In genomic region chr2:24926220-24926601, GRCh38 we compare ENCODE assay signal across 12 cellular contexts. TPM values are rescaled to one million over a fixed set of nuclear protein-coding genes. Genes with fewer than 3 reads are reported as not detected.
DNase-seq lines count a peak whose midpoint lies in the region; ATAC-seq and TF ChIP-seq lines count a peak whose summit lies in the region.
"Had no signal": no experiment of that assay in that cellular context is flagged by ENCODE, and none has a peak within 500 bp of the region (broad histone marks: within the 10 kb centered on the region; RNA-seq: fewer than 3 reads in every experiment).

No MANE protein-coding gene starts in this region.

- no peak for ATAC-seq in stimulated activated naive CD8-positive, alpha-beta T cell treated with anti-CD3 and anti-CD28 coated beads, Interleukin-15, Interleukin-2, amounts not matched to agents 100 U/mL and 50 U/mL, for 24 hours
- peak; percentile 7 for ATAC-seq in esophagus mucosa

- no peak for TF ChIP-seq EP300 in sigmoid colon (IDR thresholded peaks at IDR 0.05)

- H3K9me3 Mint-ChIP-seq in stimulated activated naive CD8-positive, alpha-beta T cell treated with anti-CD3 and anti-CD28 coated beads, Interleukin-15, Interleukin-2, amounts not matched to agents 100 ng/mL and 50 ng/mL, for 24 hours = no peaks in the 10 kb centered on the region
- H3K9me3 Mint-ChIP-seq: naive B cell had no signal

- H3K36me3 Mint-ChIP-seq in stimulated activated naive CD8-positive, alpha-beta T cell treated with anti-CD3 and anti-CD28 coated beads, Interleukin-15, Interleukin-2, amounts not matched to agents 100 ng/mL and 50 ng/mL, for 24 hours (ENCODE audit: low read depth) = no peaks in the 10 kb centered on the region
- H3K36me3 Mint-ChIP-seq: naive B cell had no signal

- H3K4me3 ChIP-seq in sigmoid colon (peak overlapping the region in 3 of 4 donors; percentile 12 to 25 (median 24)), Karpas-422 (ENCODE audit: low read length) (no peak overlapping the region)

- H3K4me1 ChIP-seq in sigmoid colon = peaks cover 0 to 12% (median 12%) of the 10 kb centered on the region in 4 donors
- H3K4me1 ChIP-seq in Karpas-422 (ENCODE audit: low read length) = peaks cover 14% of the 10 kb centered on the region

- H3K27ac ChIP-seq in sigmoid colon (peak overlapping the region; percentile 44 to 66 (median 58)), Karpas-422 (ENCODE audit: low read length) (no peak overlapping the region)
- H3K27ac ChIP-seq: KMS-11 had no signal

- H3K27me3 ChIP-seq in sigmoid colon (no peaks in the 10 kb centered on the region), Karpas-422 (ENCODE audit: low read length) (no peaks in the 10 kb centered on the region)

- WGBS in sigmoid colon, 2 donors = 79 to 81% methylated on average over 14 of the region's 14 CpGs

- H3K9me2 ChIP-seq in Karpas-422 (replicated peaks; ENCODE audit: insufficient read depth, low read length) = no peaks in the 10 kb centered on the region

- H4K20me1 ChIP-seq in Karpas-422 (ENCODE audit: insufficient read depth, low read depth, low read length) = no peaks in the 10 kb centered on the region

- DNase-seq in stimulated activated naive CD8-positive, alpha-beta T cell treated with anti-CD3 and anti-CD28 coated beads, Interleukin-15, Interleukin-2, amounts not matched to agents 100 U/mL and 50 U/mL, for 24 hours = no peak
- no peak for DNase-seq in sigmoid colon
- DNase-seq in activated effector memory CD4-positive, alpha-beta T cell treated with Interleukin-2 at 50 U/mL for 16 hours = no peak
- no peak for DNase-seq in Karpas-422
- no peak for DNase-seq in A172 (ENCODE audit: low spot score)
- DNase-seq in NCI-H1417 treated with DMSO at 0.1 percent for 48 hours (lab: John Stamatoyannopoulos, UW) = no peak
- DNase-seq: naive B cell, NCI-H526 treated with DMSO at 0.1 percent for 48 hours, SHP77 had no signal

- H3K9me3 ChIP-seq in sigmoid colon (no peaks in the 10 kb centered on the region), Karpas-422 (ENCODE audit: low read length) (no peaks in the 10 kb centered on the region)

- H2AFZ ChIP-seq in Karpas-422 (ENCODE audit: low read length) = no peak overlapping the region

- H3K4me1 Mint-ChIP-seq in stimulated activated naive CD8-positive, alpha-beta T cell treated with anti-CD3 and anti-CD28 coated beads, Interleukin-15, Interleukin-2, amounts not matched to agents 100 ng/mL and 50 ng/mL, for 24 hours (ENCODE audit: low read depth) = peaks cover 10% of the 10 kb centered on the region

- H3K27ac Mint-ChIP-seq in stimulated activated naive CD8-positive, alpha-beta T cell treated with anti-CD3 and anti-CD28 coated beads, Interleukin-15, Interleukin-2, amounts not matched to agents 100 ng/mL and 50 ng/mL, for 24 hours = peak overlapping the region; percentile 71
- H3K27ac Mint-ChIP-seq: naive B cell had no signal

- H3K79me2 ChIP-seq in Karpas-422 (ENCODE audit: low read length) = no peaks in the 10 kb centered on the region

- H3K27me3 Mint-ChIP-seq in stimulated activated naive CD8-positive, alpha-beta T cell treated with anti-CD3 and anti-CD28 coated beads, Interleukin-15, Interleukin-2, amounts not matched to agents 100 ng/mL and 50 ng/mL, for 24 hours = no peaks in the 10 kb centered on the region

- no peaks in the 10 kb centered on the region for H3K36me3 ChIP-seq in sigmoid colon
- no peaks in the 10 kb centered on the region for H3K36me3 ChIP-seq in Karpas-422 (ENCODE audit: insufficient read depth, low read length)

- no peak for TF ChIP-seq POLR2A in sigmoid colon (IDR thresholded peaks at IDR 0.05)

- no peak for TF ChIP-seq CTCF in sigmoid colon (IDR thresholded peaks at IDR 0.05)

- no peak overlapping the region for H3K9ac ChIP-seq in Karpas-422 (ENCODE audit: low read length)
- H3K9ac ChIP-seq: KMS-11 had no signal

- peak overlapping the region; percentile 51 for H3K4me3 Mint-ChIP-seq in stimulated activated naive CD8-positive, alpha-beta T cell treated with anti-CD3 and anti-CD28 coated beads, Interleukin-15, Interleukin-2, amounts not matched to agents 100 ng/mL and 50 ng/mL, for 24 hours

- intact Hi-C loops in sigmoid colon (cut with DNase I) = no loop called here

- no peak overlapping the region for H3K4me2 ChIP-seq in Karpas-422 (ENCODE audit: low read depth, low read length, poor library complexity, severe bottlenecking)
- H3K4me2 ChIP-seq: KMS-11 had no signal

RNA-seq across cellular contexts. Expression of gene ADCY3, which starts 6.2 kb away (rescaled TPM):
- total RNA-seq in esophagus mucosa (20.1 TPM), sigmoid colon (10 to 100 TPM; 17.5 to 43.8 (median 22.5) TPM)
- 10 to 100 TPM in 1 of 3 donors, 1 to 10 TPM in 2; 3.5 to 38.9 (median 4.8) TPM for polyA plus RNA-seq in sigmoid colon
- 57.6 and 58.4 TPM in 2 replicates for total RNA-seq in Karpas-422 (2014; rRNA removed; shearing (Covaris generic); ENCODE audit: low replicate concordance)
- total RNA-seq in A172 (2014; rRNA removed; shearing (Covaris generic)) = 28.5 and 36.8 TPM in 2 replicates

RNA-seq across cellular contexts. Expression of gene DNAJC27, which starts 45.5 kb away (rescaled TPM):
- total RNA-seq in esophagus mucosa (2.2 TPM), sigmoid colon (10 to 100 TPM in 1 of 4 donors, 1 to 10 TPM in 3; 6.3 to 12.5 (median 7.8) TPM)
- 1 to 10 TPM in 2 of 3 donors, under 1 TPM in 1; 0.60 to 3.3 (median 1.6) TPM for polyA plus RNA-seq in sigmoid colon
- 6.3 and 6.7 TPM in 2 replicates for total RNA-seq in Karpas-422 (2014; rRNA removed; shearing (Covaris generic); ENCODE audit: low replicate concordance)
- 3.2 and 3.8 TPM in 2 replicates for total RNA-seq in A172 (2014; rRNA removed; shearing (Covaris generic))
